ENCODE assay signal across 14 cellular contexts in the genomic region with DNA sequence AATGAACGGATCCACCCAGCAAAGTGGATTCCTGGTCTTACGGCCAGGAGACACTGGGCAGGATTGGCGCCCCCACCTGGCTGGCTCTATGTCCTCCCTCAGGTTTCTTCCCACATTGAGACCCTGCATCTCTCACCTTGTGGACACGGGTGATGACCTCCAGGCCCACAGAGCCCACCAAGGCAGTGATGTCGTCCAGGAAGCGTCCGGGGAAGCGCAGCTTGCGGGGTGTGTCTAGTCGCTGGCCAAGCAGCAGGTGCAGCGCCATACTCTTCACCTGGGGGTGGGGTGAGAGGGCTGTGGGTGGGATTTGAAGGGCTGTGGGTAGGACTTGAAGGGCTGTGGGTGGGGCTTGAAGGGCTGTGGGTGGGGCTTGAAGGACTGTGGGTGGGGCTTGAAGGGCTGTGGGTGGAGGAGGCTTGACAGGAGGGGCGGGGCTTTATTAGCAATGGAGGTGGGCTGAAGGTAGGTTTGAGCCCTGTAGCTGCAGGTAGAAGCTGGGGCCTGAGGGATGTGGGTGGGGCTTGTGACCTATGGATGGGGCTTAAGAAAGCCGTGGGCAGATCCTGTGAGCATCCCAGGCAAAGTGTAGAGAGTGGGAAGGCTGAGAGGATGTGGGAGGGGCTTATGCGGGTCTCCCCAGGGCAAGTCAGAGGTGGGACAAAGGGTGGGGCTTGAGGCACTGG. TPM values are rescaled to one million over a fixed set of nuclear protein-coding genes. Genes with fewer than 3 reads are reported as not detected.
DNase-seq lines count a peak whose midpoint lies in the region; ATAC-seq and TF ChIP-seq lines count a peak whose summit lies in the region.
"Had no signal": no experiment of that assay in that cellular context is flagged by ENCODE, and none has a peak within 500 bp of the region (broad histone marks: within the 10 kb centered on the region; RNA-seq: fewer than 3 reads in every experiment).

No MANE protein-coding gene starts in this region.

- H2BK120ac ChIP-seq in mesendoderm (ENCODE audit: low read depth, low read length): no peak overlapping the region

- no peak overlapping the region for H3K4me2 ChIP-seq in mesendoderm (ENCODE audit: low read length)

- H3K27ac Mint-ChIP-seq in activated T-helper 17 cell treated with anti-CD3 and anti-CD28 coated beads, Interleukin-2, amount 50 U/mL, for 72 hours: no peak overlapping the region
- H3K27ac Mint-ChIP-seq: stimulated activated naive CD8-positive, alpha-beta T cell treated with anti-CD3 and anti-CD28 coated beads, Interleukin-15, Interleukin-2, amounts not matched to agents 100 ng/mL and 50 ng/mL, for 24 hours; T-cell had no signal

- intact Hi-C loops in thyroid gland (cut with DNase I): no loop called here
- intact Hi-C loops in prostate gland (cut with DNase I): no loop called here
- intact Hi-C loops in left ventricle myocardium inferior (cut with micrococcal nuclease): no loop called here

- WGBS in mesendoderm (ENCODE audit: extremely low coverage, insufficient coverage, low lambda C conversion rate): no CpG with 5 or more reads among the region's 14 CpGs
- WGBS in thyroid gland, 2 donors: 90 to 91% methylated on average over 14 of the region's 14 CpGs
- 86% methylated on average over 14 of the region's 14 CpGs for WGBS in prostate gland

- no peak for TF ChIP-seq POLR2A in thyroid gland (IDR thresholded peaks at IDR 0.05)
- TF ChIP-seq POLR2A in prostate gland (IDR thresholded peaks at IDR 0.05): no peak

- H2BK15ac ChIP-seq in mesendoderm (replicated peaks; ENCODE audit: low read depth): no peak overlapping the region

- TF ChIP-seq CTCF in thyroid gland (IDR thresholded peaks at IDR 0.05): peak in 1 of 6 experiments; percentile 6
- TF ChIP-seq CTCF in prostate gland (IDR thresholded peaks at IDR 0.05): no peak
- no peak for TF ChIP-seq CTCF in left ventricle myocardium inferior (IDR thresholded peaks at IDR 0.05; ENCODE audit: borderline replicate concordance)

- DNase-seq in NCI-H748 (lab: John Stamatoyannopoulos, UW; ENCODE audit: unreplicated experiment) (peak; percentile 33), NCI-H748 treated with DMSO at 0.1 percent for 48 hours (lab: John Stamatoyannopoulos, UW) (no peak), KBM-7 (peak; percentile 32), mesendoderm (peak; percentile 88), thyroid gland (no peak), prostate gland (ENCODE audit: low spot score) (no peak), left ventricle myocardium inferior (no peak)
- DNase-seq: activated T-cell treated with anti-CD3 and anti-CD28 coated beads, Interleukin-2, amount 50 U/mL, for 1 hour; central memory CD4-positive, alpha-beta T cell; gastrocnemius medialis; NCI-H1694 treated with DMSO at 0.1 percent for 48 hours had no signal

- H2AK5ac ChIP-seq in mesendoderm (ENCODE audit: low read length): no peak overlapping the region

- no peaks in the 10 kb centered on the region for H3K4me1 ChIP-seq in mesendoderm (ENCODE audit: control insufficient read depth, low read depth, low read length)
- no peaks in the 10 kb centered on the region for H3K4me1 ChIP-seq in thyroid gland
- H3K4me1 ChIP-seq in prostate gland (replicated peaks): no peaks in the 10 kb centered on the region
- no peaks in the 10 kb centered on the region for H3K4me1 ChIP-seq in left ventricle myocardium inferior
- H3K4me1 ChIP-seq: gastrocnemius medialis had no signal

- in situ Hi-C loops in KBM-7 (cut with MboI; ENCODE audit: low pct_unique_long_range_greater_than_20kb, low sequenced_read_pairs): no loop called here

- no peak overlapping the region for H3K4me3 ChIP-seq in mesendoderm (ENCODE audit: low read length)
- no peak overlapping the region for H3K4me3 ChIP-seq in thyroid gland (replicated peaks in 1 of 3)
- H3K4me3 ChIP-seq in prostate gland: no peak overlapping the region
- H3K4me3 ChIP-seq in left ventricle myocardium inferior: no peak overlapping the region
- H3K4me3 ChIP-seq: gastrocnemius medialis had no signal

- no peak overlapping the region for H3K4me3 Mint-ChIP-seq in activated T-helper 17 cell treated with anti-CD3 and anti-CD28 coated beads, Interleukin-2, amount 50 U/mL, for 72 hours
- H3K4me3 Mint-ChIP-seq: stimulated activated naive CD8-positive, alpha-beta T cell treated with anti-CD3 and anti-CD28 coated beads, Interleukin-15, Interleukin-2, amounts not matched to agents 100 ng/mL and 50 ng/mL, for 24 hours; T-cell had no signal

- H3K4me1 Mint-ChIP-seq in activated T-helper 17 cell treated with anti-CD3 and anti-CD28 coated beads, Interleukin-2, amount 50 U/mL, for 72 hours: no peaks in the 10 kb centered on the region

- H3K4ac ChIP-seq in mesendoderm (ENCODE audit: low read depth, low read length): no peak overlapping the region

- no peaks in the 10 kb centered on the region for H3K79me2 ChIP-seq in mesendoderm (ENCODE audit: control insufficient read depth, insufficient read depth, low read length)

- H3K27me3 ChIP-seq in mesendoderm (ENCODE audit: insufficient read depth, low read length, poor library complexity): no peaks in the 10 kb centered on the region
- H3K27me3 ChIP-seq in thyroid gland: no peaks in the 10 kb centered on the region
- H3K27me3 ChIP-seq in prostate gland (replicated peaks; ENCODE audit: insufficient read depth): no peaks in the 10 kb centered on the region
- H3K27me3 ChIP-seq in left ventricle myocardium inferior (ENCODE audit: low read depth): no peaks in the 10 kb centered on the region
- H3K27me3 ChIP-seq: gastrocnemius medialis had no signal

- H3K18ac ChIP-seq in mesendoderm (ENCODE audit: low read length): no peak overlapping the region

- H4K5ac ChIP-seq in mesendoderm (ENCODE audit: low read length): no peak overlapping the region

- peaks cover 5% of the 10 kb centered on the region for H3K27me3 Mint-ChIP-seq in activated T-helper 17 cell treated with anti-CD3 and anti-CD28 coated beads, Interleukin-2, amount 50 U/mL, for 72 hours
- H3K27me3 Mint-ChIP-seq: stimulated activated naive CD8-positive, alpha-beta T cell treated with anti-CD3 and anti-CD28 coated beads, Interleukin-15, Interleukin-2, amounts not matched to agents 100 ng/mL and 50 ng/mL, for 24 hours; T-cell had no signal

- no peak overlapping the region for H4K8ac ChIP-seq in mesendoderm (ENCODE audit: low read depth, low read length)

- H3K56ac ChIP-seq in mesendoderm (ENCODE audit: low read length): no peak overlapping the region

- H3K36me3 ChIP-seq in mesendoderm (ENCODE audit: control insufficient read depth, insufficient read depth, low read length) (no peaks in the 10 kb centered on the region), thyroid gland (peaks cover 28 to 32% of the 10 kb centered on the region in 2 donors), prostate gland (peaks cover 0 to 1% of the 10 kb centered on the region in 2 donors), left ventricle myocardium inferior (peaks cover 82% of the 10 kb centered on the region)

- H2BK5ac ChIP-seq in mesendoderm (ENCODE audit: low read length): no peak overlapping the region

- H3K79me1 ChIP-seq in mesendoderm (ENCODE audit: low read length): no peaks in the 10 kb centered on the region

- no peaks in the 10 kb centered on the region for H3K9me3 Mint-ChIP-seq in activated T-helper 17 cell treated with anti-CD3 and anti-CD28 coated beads, Interleukin-2, amount 50 U/mL, for 72 hours
- H3K9me3 Mint-ChIP-seq: stimulated activated naive CD8-positive, alpha-beta T cell treated with anti-CD3 and anti-CD28 coated beads, Interleukin-15, Interleukin-2, amounts not matched to agents 100 ng/mL and 50 ng/mL, for 24 hours; T-cell had no signal

- H3K23ac ChIP-seq in mesendoderm (ENCODE audit: low read length): no peak overlapping the region

- no peaks in the 10 kb centered on the region for H3K36me3 Mint-ChIP-seq in activated T-helper 17 cell treated with anti-CD3 and anti-CD28 coated beads, Interleukin-2, amount 50 U/mL, for 72 hours (ENCODE audit: low read depth)
- H3K36me3 Mint-ChIP-seq: T-cell had no signal

- no peak overlapping the region for H3K9ac ChIP-seq in mesendoderm (ENCODE audit: low read length)

- H3K9me3 ChIP-seq in thyroid gland (no peaks in the 10 kb centered on the region), prostate gland (no peaks in the 10 kb centered on the region), left ventricle myocardium inferior (replicated peaks) (no peaks in the 10 kb centered on the region)
- H3K9me3 ChIP-seq: gastrocnemius medialis had no signal

- H3K27ac ChIP-seq in mesendoderm (ENCODE audit: low read depth, low read length): no peak overlapping the region
- H3K27ac ChIP-seq in thyroid gland: no peak overlapping the region
- no peak overlapping the region for H3K27ac ChIP-seq in prostate gland
- no peak overlapping the region for H3K27ac ChIP-seq in left ventricle myocardium inferior (replicated peaks)
- H3K27ac ChIP-seq: gastrocnemius medialis had no signal

- ATAC-seq in activated T-helper 17 cell treated with anti-CD3 and anti-CD28 coated beads, Interleukin-2, amount 50 U/mL, for 72 hours (replicated peaks): peak; percentile 19
- ATAC-seq: gastrocnemius medialis, T-cell had no signal

RNA-seq across cellular contexts. Expression of a gene that starts 12.1 kb away (rescaled TPM):
- not detected for total RNA-seq in activated T-helper 17 cell treated with anti-CD3 and anti-CD28 coated beads, Interleukin-2, amount 50 U/mL, for 72 hours
- polyA plus RNA-seq in mesendoderm (2013, experiment 1 of 2): not detected
- polyA plus RNA-seq in mesendoderm (2013, experiment 2 of 2): not detected
- 1 to 10 TPM in 1 of 4 donors, not detected in 3; 3.4 TPM for total RNA-seq in thyroid gland
- total RNA-seq in prostate gland: not detected
- total RNA-seq in left ventricle myocardium inferior: not detected
- total RNA-seq: T-cell had no signal

RNA-seq across cellular contexts. Expression of a gene that starts 30.0 kb away (rescaled TPM):
- total RNA-seq in activated T-helper 17 cell treated with anti-CD3 and anti-CD28 coated beads, Interleukin-2, amount 50 U/mL, for 72 hours: 1 to 10 TPM; 3.5 to 3.6 TPM
- polyA plus RNA-seq in mesendoderm (2013, experiment 1 of 2): 35.4 TPM
- polyA plus RNA-seq in mesendoderm (2013, experiment 2 of 2): 33.2 TPM
- total RNA-seq in thyroid gland (100 to 1,000 TPM; 177 to 241 (median 222) TPM), prostate gland (100 to 1,000 TPM; 150 to 370 TPM), left ventricle myocardium inferior (326 TPM)

RNA-seq across cellular contexts. Expression of a gene that starts 35.0 kb away (rescaled TPM):
- 1 to 10 TPM; 4.5 to 6.4 TPM for total RNA-seq in activated T-helper 17 cell treated with anti-CD3 and anti-CD28 coated beads, Interleukin-2, amount 50 U/mL, for 72 hours
- 15.1 TPM for polyA plus RNA-seq in mesendoderm (2013, experiment 1 of 2)
- 15.3 TPM for polyA plus RNA-seq in mesendoderm (2013, experiment 2 of 2)
- total RNA-seq in thyroid gland (100 to 1,000 TPM in 1 of 4 donors, 10 to 100 TPM in 3; 41.4 to 156 (median 58.1) TPM), prostate gland (10 to 100 TPM; 21.6 to 38.7 TPM), left ventricle myocardium inferior (43.2 TPM)

Comparison
In these comparisons a context has a peak if more than half of its experiments do, and no peak if none do; other contexts are left out.
1. DNase-seq: peak in NCI-H748 (single experiment), KBM-7 (single experiment) and mesendoderm (single experiment); none in NCI-H748 treated with DMSO at 0.1 percent for 48 hours (single experiment), thyroid gland (0 of 2), prostate gland (single experiment) and left ventricle myocardium inferior (single experiment).
2. RNA of a gene that starts 30.0 kb away (total RNA-seq): 150 to 370 TPM in prostate gland, 326 TPM in left ventricle myocardium inferior (single experiment) and 177 to 241 TPM in thyroid gland; 3.5 to 3.6 TPM in activated T-helper 17 cell treated with anti-CD3 and anti-CD28 coated beads, Interleukin-2, amount 50 U/mL, for 72 hours; every median in the first group is over 10 times any median in the second.